Comparison of ENCODE assay signal across 30 cellular contexts in genomic region chr18:57983965-57984364, GRCh38.
"Had no signal": no experiment of that assay in that cellular context is flagged by ENCODE, and none has a peak within 500 bp of the region (broad histone marks: within the 10 kb centered on the region; RNA-seq: fewer than 3 reads in every experiment).

No MANE protein-coding gene starts in this region.

- H3K4me3 ChIP-seq: ovary, psoas muscle, skin epidermis, smooth muscle cell, spleen, stomach, thoracic aorta, thyroid gland, tibial nerve, upper lobe of left lung, vagina had no signal

- H3K4me1 ChIP-seq: psoas muscle, spleen, tibial nerve, vagina had no signal

- H2AFZ ChIP-seq: parathyroid adenoma had no signal

- H3K4me2 ChIP-seq: smooth muscle cell had no signal

- H3K9ac ChIP-seq: parathyroid adenoma had no signal

- DNase-seq: naive thymus-derived CD4-positive, alpha-beta T cell; natural killer cell; occipital lobe; ovary; posterior cingulate gyrus; psoas muscle; right cardiac atrium; spleen; stimulated activated CD4-positive, alpha-beta T cell treated with anti-CD3 and anti-CD28 coated beads, Interleukin-12 subunit alpha, Interleukin-12 subunit beta, amount 100 ng/mL, for 4 hours; stimulated activated CD4-positive, alpha-beta T cell treated with anti-CD3 and anti-CD28 coated beads, Interleukin-1b, Interleukin-23, amount 100 ng/mL, for 48 hours; stimulated activated CD4-positive, alpha-beta T cell treated with anti-CD3 and anti-CD28 coated beads, Interleukin-4, amount 100 ng/mL, for 1 hour; stimulated activated CD4-positive, alpha-beta T cell treated with anti-CD3 and anti-CD28 coated beads, Interleukin-4, amount 100 ng/mL, for 4 hours; stimulated activated CD8-positive, alpha-beta memory T cell treated with anti-CD3 and anti-CD28 coated beads, Interleukin-4, amount 100 ng/mL, for 48 hours; stimulated activated naive B cell treated with anti-CD40 and anti-IgM and Interleukin-4, amounts not matched to agents 10 μg/mL and 1 μg/mL and 100 μg/mL, for 72 hours; stimulated activated naive CD4-positive, alpha-beta T cell treated with Interleukin-2 at 50 U/mL for 16 hours; stomach; trophoblast cell had no signal

- FAIRE-seq: urothelium cell line had no signal

- ATAC-seq: naive thymus-derived CD4-positive, alpha-beta T cell; natural killer cell; psoas muscle; right cardiac atrium; sciatic nerve; stimulated activated naive B cell treated with anti-CD40 and anti-IgM and Interleukin-4, amounts not matched to agents 10 μg/mL and 1 μg/mL and 100 μg/mL, for 72 hours had no signal

- H3K9me3 Mint-ChIP-seq: natural killer cell; neural crest cell; stimulated activated naive B cell treated with anti-CD40 and anti-IgM and Interleukin-4, amounts not matched to agents 10 μg/mL and 1 μg/mL and 100 μg/mL, for 72 hours; stimulated activated naive CD8-positive, alpha-beta T cell treated with anti-CD3 and anti-CD28 coated beads, Interleukin-15, Interleukin-2, amounts not matched to agents 100 ng/mL and 50 ng/mL, for 24 hours had no signal

- H3K36me3 Mint-ChIP-seq: naive thymus-derived CD4-positive, alpha-beta T cell; natural killer cell; stimulated activated naive B cell treated with anti-CD40 and anti-IgM and Interleukin-4, amounts not matched to agents 10 μg/mL and 1 μg/mL and 100 μg/mL, for 72 hours had no signal

- H3K27me3 ChIP-seq: ovary, spleen, stomach, thyroid gland, tibial nerve, upper lobe of left lung, vagina had no signal

- H3K36me3 ChIP-seq: ovary, spleen, stomach, thoracic aorta, thyroid gland, tibial nerve, upper lobe of left lung, vagina had no signal

- H3K79me2 ChIP-seq: parathyroid adenoma had no signal

- H3K9me3 ChIP-seq: ovary, psoas muscle, thoracic aorta, thyroid gland, upper lobe of left lung, vagina had no signal

- H3K4me3 Mint-ChIP-seq: naive thymus-derived CD4-positive, alpha-beta T cell; natural killer cell; nephron; neural crest cell; stimulated activated naive B cell treated with anti-CD40 and anti-IgM and Interleukin-4, amounts not matched to agents 10 μg/mL and 1 μg/mL and 100 μg/mL, for 72 hours; stimulated activated naive CD8-positive, alpha-beta T cell treated with anti-CD3 and anti-CD28 coated beads, Interleukin-15, Interleukin-2, amounts not matched to agents 100 ng/mL and 50 ng/mL, for 24 hours had no signal

- H3K27ac ChIP-seq: ovary, parathyroid adenoma, psoas muscle, skin epidermis, spleen, stomach, thoracic aorta, thyroid gland, tibial nerve, upper lobe of left lung, vagina had no signal

- H3K4me1 Mint-ChIP-seq: naive thymus-derived CD4-positive, alpha-beta T cell; natural killer cell had no signal
